ENCODE assay signal across 9 cellular contexts in the genomic region with DNA sequence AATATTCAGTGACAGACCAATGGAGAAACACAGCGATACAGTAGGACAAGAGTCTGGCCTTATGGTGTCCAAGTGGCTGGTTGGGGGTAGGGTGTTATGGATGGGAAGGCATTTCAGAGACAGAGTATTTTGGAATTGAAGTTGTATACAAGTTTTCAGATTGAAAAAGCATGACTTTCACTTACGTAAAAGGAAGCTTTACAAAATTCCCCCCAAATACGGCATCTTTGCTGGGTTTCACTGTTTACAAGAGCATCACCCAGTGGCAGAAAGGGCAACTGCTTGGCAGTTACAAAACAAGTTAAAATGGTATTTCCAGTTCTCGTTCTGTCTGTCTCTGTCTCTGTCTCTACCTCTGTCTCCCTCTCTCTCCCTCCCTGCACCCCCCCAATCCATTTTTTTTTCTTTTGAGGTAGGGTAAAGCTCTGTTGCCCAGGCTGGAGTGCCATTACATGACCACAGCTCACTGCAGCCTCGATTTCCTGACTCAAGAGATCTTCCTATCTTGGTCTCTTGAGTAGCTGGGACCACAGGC.
DNase-seq lines count a peak whose midpoint lies in the region; ATAC-seq, FAIRE-seq and TF ChIP-seq lines count a peak whose summit lies in the region.
"Had no signal": no experiment of that assay in that cellular context is flagged by ENCODE, and none has a peak within 500 bp of the region (broad histone marks: within the 10 kb centered on the region; RNA-seq: fewer than 3 reads in every experiment).

No MANE protein-coding gene starts in this region.

- in situ Hi-C loops in K562 (cut with MboI), result no loop called here

- ATAC-seq in GM18498 (IDR thresholded peaks at IDR 0.05; ENCODE audit: unreplicated experiment), result peak; percentile 49
- ATAC-seq in HG02759 (IDR thresholded peaks at IDR 0.05; ENCODE audit: unreplicated experiment), result peak; percentile 49
- peak; percentile 72 for ATAC-seq in K562

- intact Hi-C loops in K562 (cut with micrococcal nuclease), result no loop called here

- no peaks in the 10 kb centered on the region; the same call in 1 of the 2 replicates for H4K20me1 ChIP-seq in K562 (replicated peaks; ENCODE audit: control insufficient read depth, insufficient read depth, low read length)

- H3K9me1 ChIP-seq in K562 (ENCODE audit: control insufficient read depth, insufficient read depth, low read length), result no peaks in the 10 kb centered on the region

- H3K9me3 ChIP-seq in K562 (replicated peaks; ENCODE audit: control insufficient read depth, insufficient read depth, low read depth, low read length), result no peaks in the 10 kb centered on the region
- H3K9me3 ChIP-seq: pancreas had no signal

- POLR2A ChIA-PET in K562 (lab: Yijun Ruan, JAX), result no interaction called here

- TF ChIP-seq EP300 in K562 (IDR thresholded peaks at IDR 0.05; ENCODE audit: low read length), result no peak

- no peak overlapping the region for H3K27ac ChIP-seq in K562 (ENCODE audit: extremely low read depth, low read depth, low read length)
- H3K27ac ChIP-seq: pancreas had no signal

- no peak for TF ChIP-seq POLR2A in K562 (conservative IDR thresholded peaks at IDR 0.05)

- no peak overlapping the region for H3K9ac ChIP-seq in K562 (ENCODE audit: insufficient read depth in 1 of 2, low read depth in 2 of 2, low read length in 2 of 2)

- peak; percentile 92 for TF ChIP-seq CTCF in AG10803 (conservative IDR thresholded peaks at IDR 0.05; ENCODE audit: low read length)
- peak; percentile 57 to 65 (median 63) for TF ChIP-seq CTCF in K562 (IDR thresholded peaks at IDR 0.05 in 2 of 3, conservative IDR thresholded peaks at IDR 0.05 in 1 of 3; ENCODE audit: insufficient read depth in 2 of 3, low read depth in 1 of 3, low read length in 3 of 3)

- TF ChIP-seq RAD21 in K562 (CRISPR knock-in tag; conservative IDR thresholded peaks at IDR 0.05 in 1 of 2, IDR thresholded peaks at IDR 0.05 in 1 of 2), result peak in 1 of 2 experiments; percentile 45; a peak in 2 of 4 replicates

- H3K79me2 ChIP-seq in K562 (ENCODE audit: control insufficient read depth, insufficient read depth, low read length), result no peaks in the 10 kb centered on the region

- no peak overlapping the region for H3K4me2 ChIP-seq in K562 (ENCODE audit: insufficient read depth, low read length)

- H2AFZ ChIP-seq in K562 (ENCODE audit: low read depth, low read length), result no peak overlapping the region

- peaks cover 11 to 36% of the 10 kb centered on the region in 2 experiments for H3K27me3 ChIP-seq in K562 (ENCODE audit: control insufficient read depth in 2 of 2, insufficient read depth in 2 of 2, low read length in 2 of 2)
- H3K27me3 ChIP-seq: pancreas had no signal

- H3K36me3 ChIP-seq in K562 (ENCODE audit: control insufficient read depth, insufficient read depth, low read length), result no peaks in the 10 kb centered on the region

- no TSS peak for BruUV-seq in K562 (replicated peaks; lab: Mats Ljungman, UMichigan)

- no peak overlapping the region for H3K4me3 ChIP-seq in AG10803 (ENCODE audit: low read length)
- H3K4me3 ChIP-seq in K562, result no peak overlapping the region
- H3K4me3 ChIP-seq: pancreas had no signal

- DNase-seq in AG10803 (ENCODE audit: low read depth) (peak; percentile 53), NCI-H460 (ENCODE audit: extremely low read depth, low read depth) (peak; percentile 13), K562 (ENCODE audit: extremely low read depth in 1 of 4, low spot score in 3 of 4) (peak in 3 of 4 experiments; percentile 12 to 47 (median 43)), midbrain (lab: John Stamatoyannopoulos, UW) (peak; percentile 33), islet precursor cell (no peak), NK-92 (lab: John Stamatoyannopoulos, UW; ENCODE audit: unreplicated experiment) (no peak)
- DNase-seq: pancreas had no signal

- 3% methylated on average over 5 of the region's 5 CpGs for WGBS in K562 (ENCODE audit: insufficient coverage, low coverage, missing lambda C conversion rate)

- peak; percentile 69 for FAIRE-seq in K562 (lab: Jason Lieb, UNC)
- FAIRE-seq: pancreas had no signal

- H3K4me1 ChIP-seq in K562 (replicated peaks in 1 of 2; ENCODE audit: control insufficient read depth in 2 of 2, insufficient read depth in 2 of 2, low read length in 2 of 2), result no peaks in the 10 kb centered on the region
- H3K4me1 ChIP-seq: pancreas had no signal

- CTCF ChIA-PET in K562 (lab: Yijun Ruan, JAX; ENCODE audit: low intra/inter-chr PET ratio), result interaction anchor here (0.6 kb wide), 1 partner anchor 24 kb away, joined by 3 read pairs; no protein-coding TSS in a partner anchor

TF ChIP-seq in K562, 482 proteins besides CTCF, POLR2A, EP300 and RAD21:
- no peak for TF ChIP-seq NCOA6 (IDR thresholded peaks at IDR 0.05)
- TF ChIP-seq STAG1 (CRISPR knock-in tag; IDR thresholded peaks at IDR 0.05; ENCODE audit: borderline replicate concordance), result no peak
- TF ChIP-seq ZNF707 (CRISPR knock-in tag; conservative IDR thresholded peaks at IDR 0.05), result no peak
- TF ChIP-seq MIER1 (IDR thresholded peaks at IDR 0.05; ENCODE audit: low read depth), result no peak
- TF ChIP-seq BCL6 (CRISPR knock-in tag; IDR thresholded peaks at IDR 0.05), result no peak
- TF ChIP-seq, protein P1, sequence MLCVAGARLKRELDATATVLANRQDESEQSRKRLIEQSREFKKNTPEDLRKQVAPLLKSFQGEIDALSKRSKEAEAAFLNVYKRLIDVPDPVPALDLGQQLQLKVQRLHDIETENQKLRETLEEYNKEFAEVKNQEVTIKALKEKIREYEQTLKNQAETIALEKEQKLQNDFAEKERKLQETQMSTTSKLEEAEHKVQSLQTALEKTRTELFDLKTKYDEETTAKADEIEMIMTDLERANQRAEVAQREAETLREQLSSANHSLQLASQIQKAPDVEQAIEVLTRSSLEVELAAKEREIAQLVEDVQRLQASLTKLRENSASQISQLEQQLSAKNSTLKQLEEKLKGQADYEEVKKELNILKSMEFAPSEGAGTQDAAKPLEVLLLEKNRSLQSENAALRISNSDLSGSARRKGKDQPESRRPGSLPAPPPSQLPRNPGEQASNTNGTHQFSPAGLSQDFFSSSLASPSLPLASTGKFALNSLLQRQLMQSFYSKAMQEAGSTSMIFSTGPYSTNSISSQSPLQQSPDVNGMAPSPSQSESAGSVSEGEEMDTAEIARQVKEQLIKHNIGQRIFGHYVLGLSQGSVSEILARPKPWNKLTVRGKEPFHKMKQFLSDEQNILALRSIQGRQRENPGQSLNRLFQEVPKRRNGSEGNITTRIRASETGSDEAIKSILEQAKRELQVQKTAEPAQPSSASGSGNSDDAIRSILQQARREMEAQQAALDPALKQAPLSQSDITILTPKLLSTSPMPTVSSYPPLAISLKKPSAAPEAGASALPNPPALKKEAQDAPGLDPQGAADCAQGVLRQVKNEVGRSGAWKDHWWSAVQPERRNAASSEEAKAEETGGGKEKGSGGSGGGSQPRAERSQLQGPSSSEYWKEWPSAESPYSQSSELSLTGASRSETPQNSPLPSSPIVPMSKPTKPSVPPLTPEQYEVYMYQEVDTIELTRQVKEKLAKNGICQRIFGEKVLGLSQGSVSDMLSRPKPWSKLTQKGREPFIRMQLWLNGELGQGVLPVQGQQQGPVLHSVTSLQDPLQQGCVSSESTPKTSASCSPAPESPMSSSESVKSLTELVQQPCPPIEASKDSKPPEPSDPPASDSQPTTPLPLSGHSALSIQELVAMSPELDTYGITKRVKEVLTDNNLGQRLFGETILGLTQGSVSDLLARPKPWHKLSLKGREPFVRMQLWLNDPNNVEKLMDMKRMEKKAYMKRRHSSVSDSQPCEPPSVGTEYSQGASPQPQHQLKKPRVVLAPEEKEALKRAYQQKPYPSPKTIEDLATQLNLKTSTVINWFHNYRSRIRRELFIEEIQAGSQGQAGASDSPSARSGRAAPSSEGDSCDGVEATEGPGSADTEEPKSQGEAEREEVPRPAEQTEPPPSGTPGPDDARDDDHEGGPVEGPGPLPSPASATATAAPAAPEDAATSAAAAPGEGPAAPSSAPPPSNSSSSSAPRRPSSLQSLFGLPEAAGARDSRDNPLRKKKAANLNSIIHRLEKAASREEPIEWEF (CRISPR knock-in tag; IDR thresholded peaks at IDR 0.05), result no peak
- TF ChIP-seq, protein P2, sequence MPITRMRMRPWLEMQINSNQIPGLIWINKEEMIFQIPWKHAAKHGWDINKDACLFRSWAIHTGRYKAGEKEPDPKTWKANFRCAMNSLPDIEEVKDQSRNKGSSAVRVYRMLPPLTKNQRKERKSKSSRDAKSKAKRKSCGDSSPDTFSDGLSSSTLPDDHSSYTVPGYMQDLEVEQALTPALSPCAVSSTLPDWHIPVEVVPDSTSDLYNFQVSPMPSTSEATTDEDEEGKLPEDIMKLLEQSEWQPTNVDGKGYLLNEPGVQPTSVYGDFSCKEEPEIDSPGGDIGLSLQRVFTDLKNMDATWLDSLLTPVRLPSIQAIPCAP (CRISPR knock-in tag; IDR thresholded peaks at IDR 0.05; ENCODE audit: borderline replicate concordance), result no peak
- TF ChIP-seq POLR2AphosphoS5 (IDR thresholded peaks at IDR 0.05; ENCODE audit: control insufficient read depth, insufficient read depth, low read depth, low read length), result no peak
- TF ChIP-seq SRSF7 (optimal IDR thresholded peaks at IDR 0.05; ENCODE audit: low read depth, low read length), result no peak
- TF ChIP-seq, protein P3, sequence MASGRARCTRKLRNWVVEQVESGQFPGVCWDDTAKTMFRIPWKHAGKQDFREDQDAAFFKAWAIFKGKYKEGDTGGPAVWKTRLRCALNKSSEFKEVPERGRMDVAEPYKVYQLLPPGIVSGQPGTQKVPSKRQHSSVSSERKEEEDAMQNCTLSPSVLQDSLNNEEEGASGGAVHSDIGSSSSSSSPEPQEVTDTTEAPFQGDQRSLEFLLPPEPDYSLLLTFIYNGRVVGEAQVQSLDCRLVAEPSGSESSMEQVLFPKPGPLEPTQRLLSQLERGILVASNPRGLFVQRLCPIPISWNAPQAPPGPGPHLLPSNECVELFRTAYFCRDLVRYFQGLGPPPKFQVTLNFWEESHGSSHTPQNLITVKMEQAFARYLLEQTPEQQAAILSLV (tag; IDR thresholded peaks at IDR 0.05), result no peak
- TF ChIP-seq ETV5 (CRISPR knock-in tag; IDR thresholded peaks at IDR 0.05; ENCODE audit: low read depth), result no peak
- no peak for TF ChIP-seq NFRKB (IDR thresholded peaks at IDR 0.05; ENCODE audit: low read depth)
- no peak for TF ChIP-seq RBFOX2 (IDR thresholded peaks at IDR 0.05; ENCODE audit: low read depth, low read length)

Comparison
In these comparisons a context has a peak if more than half of its experiments do, and no peak if none do; other contexts are left out.
1. DNase-seq: peak in AG10803 (single experiment), NCI-H460 (single experiment), K562 (3 of 4) and midbrain (single experiment); none in islet precursor cell (single experiment) and NK-92 (single experiment).
2. Peak in every context shown above with its lines, with median percentiles within 50 percentile points of each other: ATAC-seq.